16 cellular contexts compared by ENCODE assay signal in genomic region chr2:19124135-19124534, GRCh38.
DNase-seq lines count a peak whose midpoint lies in the region; ATAC-seq and TF ChIP-seq lines count a peak whose summit lies in the region.
"Had no signal": no experiment of that assay in that cellular context is flagged by ENCODE, and none has a peak within 500 bp of the region (broad histone marks: within the 10 kb centered on the region; RNA-seq: fewer than 3 reads in every experiment).

No MANE protein-coding gene starts in this region.

- H2AFZ ChIP-seq in GM23248 = peak overlapping the region; percentile 25; the same call in 1 of the 2 replicates
- H2AFZ ChIP-seq in SK-N-SH (ENCODE audit: low read depth) = peak overlapping the region; percentile 19

- H3K4me3 Mint-ChIP-seq in stimulated activated effector memory CD8-positive, alpha-beta T cell treated with anti-CD3 and anti-CD28 coated beads, Interleukin-12 subunit alpha, Interleukin-12 subunit beta, amount 100 ng/mL, for 72 hours = no peak overlapping the region
- no peak overlapping the region for H3K4me3 Mint-ChIP-seq in glutamatergic neuron (ENCODE audit: unreplicated experiment)
- H3K4me3 Mint-ChIP-seq: activated CD8-positive, alpha-beta T cell treated with anti-CD3 and anti-CD28 coated beads, Interleukin-2, amount 10 ng/mL, durations not matched to agents 7 days and 5 days; nephron had no signal

- no peaks in the 10 kb centered on the region for H3K9me2 ChIP-seq in GM23248 (ENCODE audit: insufficient read depth)
- H3K9me2 ChIP-seq in SK-N-SH = no peaks in the 10 kb centered on the region

- POLR2A ChIA-PET in SK-N-SH (lab: Yijun Ruan, JAX) = no interaction called here

- H3K36me3 Mint-ChIP-seq in stimulated activated effector memory CD8-positive, alpha-beta T cell treated with anti-CD3 and anti-CD28 coated beads, Interleukin-12 subunit alpha, Interleukin-12 subunit beta, amount 100 ng/mL, for 72 hours = no peaks in the 10 kb centered on the region
- H3K36me3 Mint-ChIP-seq in glutamatergic neuron (ENCODE audit: unreplicated experiment) = no peaks in the 10 kb centered on the region

- in situ Hi-C loops in GM23248 (cut with MboI) = no loop called here

- no peak overlapping the region for H3K27ac Mint-ChIP-seq in stimulated activated effector memory CD8-positive, alpha-beta T cell treated with anti-CD3 and anti-CD28 coated beads, Interleukin-12 subunit alpha, Interleukin-12 subunit beta, amount 100 ng/mL, for 72 hours
- H3K27ac Mint-ChIP-seq in glutamatergic neuron (ENCODE audit: unreplicated experiment) = no peak overlapping the region
- H3K27ac Mint-ChIP-seq: activated CD8-positive, alpha-beta T cell treated with anti-CD3 and anti-CD28 coated beads, Interleukin-2, amount 10 ng/mL, durations not matched to agents 7 days and 5 days; nephron had no signal

- 3 to 8% methylated on average over 5 of the region's 5 CpGs for WGBS in GM23248 (ENCODE audit: low coverage in 1 of 2, low lambda C conversion rate in 2 of 2, missing lambda C conversion rate in 2 of 2), 2 experiments
- WGBS in SK-N-SH (ENCODE audit: low lambda C conversion rate) = 44% methylated on average over 5 of the region's 5 CpGs

- no peaks in the 10 kb centered on the region for H3K9me3 Mint-ChIP-seq in stimulated activated effector memory CD8-positive, alpha-beta T cell treated with anti-CD3 and anti-CD28 coated beads, Interleukin-12 subunit alpha, Interleukin-12 subunit beta, amount 100 ng/mL, for 72 hours
- H3K9me3 Mint-ChIP-seq in glutamatergic neuron (ENCODE audit: unreplicated experiment) = peaks cover 2% of the 10 kb centered on the region
- H3K9me3 Mint-ChIP-seq: nephron had no signal

- peak in 1 of 2 experiments; percentile 64; a peak in 1 of 4 replicates for TF ChIP-seq EP300 in SK-N-SH (IDR thresholded peaks at IDR 0.05; ENCODE audit: borderline replicate concordance in 1 of 2, low read depth in 1 of 2, low read length in 1 of 2)

- H3K27me3 Mint-ChIP-seq in glutamatergic neuron (ENCODE audit: unreplicated experiment) = no peaks in the 10 kb centered on the region

- H3K9ac ChIP-seq in GM23248 (peak overlapping the region; percentile 9), SK-N-SH (peak overlapping the region; percentile 12)

- ATAC-seq in stimulated activated effector memory CD8-positive, alpha-beta T cell treated with anti-CD3 and anti-CD28 coated beads, Interleukin-12 subunit alpha, Interleukin-12 subunit beta, amount 100 ng/mL, for 72 hours = peak; percentile 57
- no peak for ATAC-seq in GM19023 (IDR thresholded peaks at IDR 0.05; ENCODE audit: unreplicated experiment)
- no peak for ATAC-seq in stimulated activated naive CD8-positive, alpha-beta T cell treated with anti-CD3 and anti-CD28 coated beads, Interleukin-15, Interleukin-2, amounts not matched to agents 100 U/mL and 50 U/mL, for 24 hours
- ATAC-seq: activated CD8-positive, alpha-beta T cell treated with anti-CD3 and anti-CD28 coated beads, Interleukin-2, amount 10 ng/mL, durations not matched to agents 7 days and 5 days had no signal

- H3F3A ChIP-seq in GM23248 (ENCODE audit: insufficient read depth) (peaks cover 47% of the 10 kb centered on the region), SK-N-SH (replicated peaks; ENCODE audit: insufficient read depth) (peaks cover 13% of the 10 kb centered on the region)

- TF ChIP-seq RAD21 in SK-N-SH (IDR thresholded peaks at IDR 0.05; ENCODE audit: low read length) = no peak

- H4K20me1 ChIP-seq in GM23248 (ENCODE audit: insufficient read depth) = no peaks in the 10 kb centered on the region
- no peaks in the 10 kb centered on the region for H4K20me1 ChIP-seq in SK-N-SH (ENCODE audit: insufficient read depth)

- H3K9me3 ChIP-seq in GM23248 (ENCODE audit: low read depth) (no peaks in the 10 kb centered on the region), SK-N-SH (no peaks in the 10 kb centered on the region)

- H3K4me3 ChIP-seq in GM23248 (peak overlapping the region; percentile 15; the same call in 1 of the 2 replicates), SK-N-SH (ENCODE audit: low read depth in 2 of 2, low read length in 1 of 2) (no peak overlapping the region)
- H3K4me3 ChIP-seq: cardiac muscle cell had no signal

- no peaks in the 10 kb centered on the region for H3K27me3 ChIP-seq in GM23248 (replicated peaks; ENCODE audit: insufficient read depth)
- H3K27me3 ChIP-seq in SK-N-SH (ENCODE audit: insufficient read depth) = no peaks in the 10 kb centered on the region
- H3K27me3 ChIP-seq: cardiac muscle cell had no signal

- H3K79me2 ChIP-seq in GM23248 (ENCODE audit: insufficient read depth) = no peaks in the 10 kb centered on the region
- H3K79me2 ChIP-seq in SK-N-SH (ENCODE audit: insufficient read depth) = no peaks in the 10 kb centered on the region

- H3K27ac ChIP-seq in GM23248 (peak overlapping the region; percentile 53), SK-N-SH (ENCODE audit: low read depth in 2 of 2, low read length in 1 of 2) (peak overlapping the region in 1 of 2 experiments; percentile 54; a peak in 2 of 4 replicates)
- H3K27ac ChIP-seq: cardiac muscle cell had no signal

- CTCF ChIA-PET in SK-N-SH (lab: Yijun Ruan, JAX) = interaction anchor here (0.9 kb wide), 1 partner anchor 64 kb away, joined by 3 read pairs; no protein-coding TSS in a partner anchor

- no peaks in the 10 kb centered on the region for H3K4me1 Mint-ChIP-seq in stimulated activated effector memory CD8-positive, alpha-beta T cell treated with anti-CD3 and anti-CD28 coated beads, Interleukin-12 subunit alpha, Interleukin-12 subunit beta, amount 100 ng/mL, for 72 hours
- no peaks in the 10 kb centered on the region for H3K4me1 Mint-ChIP-seq in glutamatergic neuron (ENCODE audit: low read depth, unreplicated experiment)

- no peaks in the 10 kb centered on the region for H3K36me3 ChIP-seq in GM23248 (ENCODE audit: low read depth)
- no peaks in the 10 kb centered on the region for H3K36me3 ChIP-seq in SK-N-SH (replicated peaks in 1 of 2; ENCODE audit: control insufficient read depth in 1 of 2, insufficient read depth in 2 of 2, low read length in 1 of 2)
- H3K36me3 ChIP-seq: cardiac muscle cell had no signal

- TF ChIP-seq CTCF in SK-N-SH (IDR thresholded peaks at IDR 0.05) (no peak), glutamatergic neuron (IDR thresholded peaks at IDR 0.05; ENCODE audit: partially characterized antibody, unreplicated experiment) (no peak)

- peaks cover 55% of the 10 kb centered on the region for H3K4me1 ChIP-seq in GM23248 (ENCODE audit: insufficient read depth)
- peaks cover 0 to 40% of the 10 kb centered on the region in 2 experiments; a peak in 3 of 4 replicates for H3K4me1 ChIP-seq in SK-N-SH (ENCODE audit: control insufficient read depth in 1 of 2, insufficient read depth in 2 of 2, low read depth in 1 of 2, low read length in 1 of 2)

- DNase-seq in GM23248 (peak; percentile 95), SK-N-SH (no peak), fibroblast of peridontal ligament (ENCODE audit: extremely low read depth) (peak; percentile 77), glutamatergic neuron (no peak)
- DNase-seq in stimulated activated effector memory CD8-positive, alpha-beta T cell treated with anti-CD3 and anti-CD28 coated beads, Interleukin-12 subunit alpha, Interleukin-12 subunit beta, amount 100 ng/mL, for 72 hours (ENCODE audit: low spot score in 2 of 2) = no peak
- DNase-seq in stimulated activated naive CD8-positive, alpha-beta T cell treated with anti-CD3 and anti-CD28 coated beads, Interleukin-15, Interleukin-2, amounts not matched to agents 100 U/mL and 50 U/mL, for 24 hours = no peak
- DNase-seq: activated CD8-positive, alpha-beta T cell treated with anti-CD3 and anti-CD28 coated beads, Interleukin-2, amount 10 ng/mL, durations not matched to agents 7 days and 5 days; activated gamma-delta T cell treated with Interleukin-2 at 50 U/mL for 16 hours; hippocampal formation; NCI-H2029; NCI-H774; SHP77; stimulated activated CD4-positive, alpha-beta T cell treated with anti-CD3 and anti-CD28 coated beads, Interleukin-4, amount 100 ng/mL, for 24 hours had no signal

- H3K4me2 ChIP-seq in GM23248 (ENCODE audit: unreplicated experiment) = peak overlapping the region; percentile 46
- H3K4me2 ChIP-seq in SK-N-SH = peak overlapping the region; percentile 41

TF ChIP-seq in SK-N-SH, 30 proteins besides CTCF, POLR2A, EP300 and RAD21 (continues in another document):
- no peak for TF ChIP-seq CHD2 (IDR thresholded peaks at IDR 0.05; ENCODE audit: low read length, partially characterized antibody)
- peak; percentile 73 for TF ChIP-seq TCF12 (IDR thresholded peaks at IDR 0.05)
- TF ChIP-seq REST (IDR thresholded peaks at IDR 0.05; ENCODE audit: low read depth, low read length) = no peak
- TF ChIP-seq PBX3 (IDR thresholded peaks at IDR 0.05) = peak; percentile 77

Comparison
In these comparisons a context has a peak if more than half of its experiments do, and no peak if none do; other contexts are left out.
1. DNase-seq: peak in GM23248 (single experiment) and fibroblast of peridontal ligament (single experiment); none in SK-N-SH (single experiment), stimulated activated effector memory CD8-positive, alpha-beta T cell treated with anti-CD3 and anti-CD28 coated beads, Interleukin-12 subunit alpha, Interleukin-12 subunit beta, amount 100 ng/mL, for 72 hours (0 of 2), stimulated activated naive CD8-positive, alpha-beta T cell treated with anti-CD3 and anti-CD28 coated beads, Interleukin-15, Interleukin-2, amounts not matched to agents 100 U/mL and 50 U/mL, for 24 hours (single experiment) and glutamatergic neuron (single experiment).